In genomic region chr12:39365364-39366001, GRCh38 we compare ENCODE assay signal across 1 cellular context.
TF ChIP-seq lines count a peak whose summit lies in the region.

No MANE protein-coding gene starts in this region.

TF ChIP-seq in liver, 16 proteins besides CTCF, POLR2A, EP300 and RAD21 (continued from another document):
- no peak for TF ChIP-seq REST (IDR thresholded peaks at IDR 0.05)
- no peak for TF ChIP-seq GABPA (IDR thresholded peaks at IDR 0.05 in 1 of 2, conservative IDR thresholded peaks at IDR 0.05 in 1 of 2)
- no peak for TF ChIP-seq YY1 (IDR thresholded peaks at IDR 0.05)
- no peak for TF ChIP-seq JUND (IDR thresholded peaks at IDR 0.05)
- TF ChIP-seq NR2F2 (IDR thresholded peaks at IDR 0.05): no peak
- TF ChIP-seq HNF4A (conservative IDR thresholded peaks at IDR 0.05): no peak
- TF ChIP-seq HNF4G (IDR thresholded peaks at IDR 0.05): no peak
